In genomic region chr20:34111057-34111711, GRCh38 we compare ENCODE assay signal across 8 cellular contexts. TPM values are rescaled to one million over a fixed set of nuclear protein-coding genes. Genes with fewer than 3 reads are reported as not detected.
DNase-seq lines count a peak whose midpoint lies in the region; ATAC-seq and TF ChIP-seq lines count a peak whose summit lies in the region.

No MANE protein-coding gene starts in this region.

- peak overlapping the region; percentile 99 for H3K9ac ChIP-seq in HUES64 (ENCODE audit: low read depth, low read length)

- peaks cover 0 to 40% (median 2%) of the 10 kb centered on the region in 3 donors for H3K36me3 Mint-ChIP-seq in CD8-positive, alpha-beta memory T cell
- H3K36me3 Mint-ChIP-seq in activated CD4-positive, alpha-beta memory T cell treated with anti-CD3 and anti-CD28 coated beads for 36 hours = peaks cover 38% of the 10 kb centered on the region
- H3K36me3 Mint-ChIP-seq in progenitor cell of endocrine pancreas (ENCODE audit: insufficient read depth) = peaks cover 6% of the 10 kb centered on the region

- H3K27me3 ChIP-seq in CD8-positive, alpha-beta memory T cell (ENCODE audit: insufficient read depth, low read length, poor library complexity, severe bottlenecking) = no peaks in the 10 kb centered on the region
- H3K27me3 ChIP-seq in HUES64 (ENCODE audit: insufficient read depth, low read length) (no peaks in the 10 kb centered on the region), foreskin keratinocyte (no peaks in the 10 kb centered on the region)

- peaks cover 45 to 57% (median 56%) of the 10 kb centered on the region in 3 donors for H3K4me1 Mint-ChIP-seq in CD8-positive, alpha-beta memory T cell
- H3K4me1 Mint-ChIP-seq in activated CD4-positive, alpha-beta memory T cell treated with anti-CD3 and anti-CD28 coated beads for 36 hours (ENCODE audit: low read depth) = peaks cover 48% of the 10 kb centered on the region
- H3K4me1 Mint-ChIP-seq in progenitor cell of endocrine pancreas (ENCODE audit: low read depth) = peaks cover 31% of the 10 kb centered on the region

- WGBS in HUES64 = under 1% methylated on average over 24 of the region's 24 CpGs

- no peaks in the 10 kb centered on the region for H3K9me3 Mint-ChIP-seq in CD8-positive, alpha-beta memory T cell
- no peaks in the 10 kb centered on the region for H3K9me3 Mint-ChIP-seq in activated CD4-positive, alpha-beta memory T cell treated with anti-CD3 and anti-CD28 coated beads for 36 hours
- H3K9me3 Mint-ChIP-seq in progenitor cell of endocrine pancreas (ENCODE audit: low read depth) = no peaks in the 10 kb centered on the region

- POLR2A ChIA-PET in CD8-positive, alpha-beta memory T cell (lab: Charles Lee) = interaction anchor here (1.8 kb wide), 1 partner anchor 1843 kb away, joined by 5 read pairs; the partner anchor contains the start of gene SCAND1
- POLR2A ChIA-PET in activated CD4-positive, alpha-beta memory T cell treated with anti-CD3 and anti-CD28 coated beads for 36 hours (lab: Charles Lee) = interaction anchor here (1.3 to 2.6 kb wide), 6 partner anchors 10 to 447 kb away, joined by 3 to 21 read pairs (median 8); partner anchors contain the start of genes DYNLRB1 and RALY

- peak overlapping the region; percentile 94 to 99 (median 96) for H3K4me3 Mint-ChIP-seq in CD8-positive, alpha-beta memory T cell
- peak overlapping the region; percentile 97 for H3K4me3 Mint-ChIP-seq in activated CD4-positive, alpha-beta memory T cell treated with anti-CD3 and anti-CD28 coated beads for 36 hours
- peak overlapping the region; percentile 88 for H3K4me3 Mint-ChIP-seq in progenitor cell of endocrine pancreas (ENCODE audit: low read depth)

- intact Hi-C loops in activated CD4-positive, alpha-beta memory T cell treated with anti-CD3 and anti-CD28 coated beads for 36 hours (cut with micrococcal nuclease) = loop anchor here (2.0 to 10.0 kb wide), 3 partner anchors 46 to 424 kb away; partner anchors contain the start of genes AHCY and E2F1
- intact Hi-C loops in head of caudate nucleus (cut with DNase I) = loop anchor here (2.0 to 10.0 kb wide), 2 partner anchors 300 to 376 kb away; partner anchors contain the start of genes CHMP4B and ZNF341

- CTCF ChIA-PET in CD8-positive, alpha-beta memory T cell (lab: Charles Lee) = interaction anchor here (1.0 kb wide), 1 partner anchor 10 kb away, joined by 3 read pairs; no protein-coding TSS in a partner anchor
- CTCF ChIA-PET in activated CD4-positive, alpha-beta memory T cell treated with anti-CD3 and anti-CD28 coated beads for 36 hours (lab: Charles Lee) = interaction anchor here (1.5 kb wide), 1 partner anchor 44 kb away, joined by 3 read pairs; no protein-coding TSS in a partner anchor

- peaks cover 43% of the 10 kb centered on the region for H3K4me1 ChIP-seq in CD8-positive, alpha-beta memory T cell (ENCODE audit: insufficient read depth, low read length)
- peaks cover 9% of the 10 kb centered on the region for H3K4me1 ChIP-seq in HUES64 (ENCODE audit: insufficient read depth, low read length)
- H3K4me1 ChIP-seq in foreskin keratinocyte = peaks cover 16% of the 10 kb centered on the region

- H3K27ac Mint-ChIP-seq in CD8-positive, alpha-beta memory T cell = peak overlapping the region; percentile 86 to 98 (median 96)
- peak overlapping the region; percentile 98 for H3K27ac Mint-ChIP-seq in activated CD4-positive, alpha-beta memory T cell treated with anti-CD3 and anti-CD28 coated beads for 36 hours
- H3K27ac Mint-ChIP-seq in progenitor cell of endocrine pancreas = peak overlapping the region; percentile 93

- TF ChIP-seq CTCF in foreskin keratinocyte (conservative IDR thresholded peaks at IDR 0.05) (no peak), progenitor cell of endocrine pancreas (IDR thresholded peaks at IDR 0.05; ENCODE audit: unreplicated experiment) (no peak)

- H3K36me3 ChIP-seq in CD8-positive, alpha-beta memory T cell (ENCODE audit: insufficient read depth, low read length) = no peaks in the 10 kb centered on the region
- peaks cover 27% of the 10 kb centered on the region for H3K36me3 ChIP-seq in HUES64 (ENCODE audit: insufficient read depth, low read length)

- peak overlapping the region; percentile 92 for H3K27ac ChIP-seq in CD8-positive, alpha-beta memory T cell (ENCODE audit: low read depth, low read length)
- H3K27ac ChIP-seq in HUES64 (ENCODE audit: low read depth, low read length) (peak overlapping the region; percentile 99), foreskin keratinocyte (peak overlapping the region; percentile 84)

- peak overlapping the region; percentile 75 for H3K4me3 ChIP-seq in CD8-positive, alpha-beta memory T cell (ENCODE audit: low read length)
- H3K4me3 ChIP-seq in HUES64 (ENCODE audit: low read length) = peak overlapping the region; percentile 95

- no peaks in the 10 kb centered on the region for H3K9me3 ChIP-seq in CD8-positive, alpha-beta memory T cell (ENCODE audit: low read length)
- no peaks in the 10 kb centered on the region for H3K9me3 ChIP-seq in HUES64 (ENCODE audit: insufficient read depth, low read depth, low read length)

- no peak for ATAC-seq in foreskin keratinocyte

- no peaks in the 10 kb centered on the region for H3K27me3 Mint-ChIP-seq in CD8-positive, alpha-beta memory T cell
- no peaks in the 10 kb centered on the region for H3K27me3 Mint-ChIP-seq in activated CD4-positive, alpha-beta memory T cell treated with anti-CD3 and anti-CD28 coated beads for 36 hours
- no peaks in the 10 kb centered on the region for H3K27me3 Mint-ChIP-seq in progenitor cell of endocrine pancreas

- peak in 1 of 5 donors; percentile 17 for DNase-seq in CD8-positive, alpha-beta memory T cell
- peak; percentile 25 for DNase-seq in activated CD4-positive, alpha-beta memory T cell treated with anti-CD3 and anti-CD28 coated beads for 36 hours
- peak; percentile 22 to 57 for DNase-seq in foreskin keratinocyte
- DNase-seq in progenitor cell of endocrine pancreas (ENCODE audit: low spot score, unreplicated experiment) = no peak
- DNase-seq in NCI-H2107 treated with DMSO at 0.1 percent for 48 hours (lab: John Stamatoyannopoulos, UW; ENCODE audit: unreplicated experiment) = no peak
- DNase-seq in head of caudate nucleus = no peak
- no peak for DNase-seq in hippocampal formation (lab: John Stamatoyannopoulos, UW)

RNA-seq across cellular contexts. Expression of gene EIF2S2, which starts 0.9 kb away (rescaled TPM):
- 100 to 1,000 TPM; 128 to 130 TPM for total RNA-seq in CD8-positive, alpha-beta memory T cell
- polyA plus RNA-seq in CD8-positive, alpha-beta memory T cell = 24.2 TPM
- 130 TPM for polyA plus RNA-seq in HUES64 (2013, experiment 1 of 2)
- polyA plus RNA-seq in HUES64 (2013, experiment 2 of 2) = 136 TPM
- total RNA-seq in activated CD4-positive, alpha-beta memory T cell treated with anti-CD3 and anti-CD28 coated beads for 36 hours = 100 to 1,000 TPM; 151 to 155 TPM
- total RNA-seq in foreskin keratinocyte (141 and 144 TPM in 2 replicates), progenitor cell of endocrine pancreas (84.0 and 89.9 TPM in 2 replicates)
- polyA plus RNA-seq in foreskin keratinocyte = 129 and 135 TPM in 2 replicates

Comparison
In these comparisons a context has a peak if more than half of its experiments do, and no peak if none do; other contexts are left out.
1. DNase-seq: peak in activated CD4-positive, alpha-beta memory T cell treated with anti-CD3 and anti-CD28 coated beads for 36 hours (single experiment) and foreskin keratinocyte (2 of 2); none in progenitor cell of endocrine pancreas (single experiment), NCI-H2107 treated with DMSO at 0.1 percent for 48 hours (single experiment), head of caudate nucleus (0 of 42) and hippocampal formation (0 of 2).
2. Peak in every context shown above with its lines, with median percentiles within 50 percentile points of each other: H3K27ac ChIP-seq, H3K27ac Mint-ChIP-seq and H3K4me3 Mint-ChIP-seq.